1 cellular context compared by ENCODE assay signal in genomic region chr11:111926505-111927391, GRCh38.
TF ChIP-seq lines count a peak whose summit lies in the region.

No MANE protein-coding gene starts in this region.

TF ChIP-seq in HepG2, 621 proteins besides CTCF, POLR2A, EP300 and RAD21 (continued from another document and continues in another):
- TF ChIP-seq IRX3 (CRISPR knock-in tag; IDR thresholded peaks at IDR 0.05; ENCODE audit: borderline replicate concordance, low read depth) (no peak; the same call in 1 of the 2 replicates), ZNF317 (CRISPR knock-in tag; IDR thresholded peaks at IDR 0.05) (no peak), AGO2 (optimal IDR thresholded peaks at IDR 0.05; ENCODE audit: low read depth, low read length) (peak; percentile 71), SRSF9 (IDR thresholded peaks at IDR 0.05; ENCODE audit: borderline replicate concordance, insufficient read depth, low read depth, low read length, poor library complexity, severe bottlenecking) (no peak), MED8 (CRISPR knock-in tag; IDR thresholded peaks at IDR 0.05; ENCODE audit: insufficient replicate concordance) (no peak), ZNF460 (CRISPR knock-in tag; IDR thresholded peaks at IDR 0.05; ENCODE audit: borderline replicate concordance) (no peak), ZNF772 (CRISPR knock-in tag; IDR thresholded peaks at IDR 0.05) (peak; percentile 58; the same call in 1 of the 2 replicates), ZNF407 (CRISPR knock-in tag; IDR thresholded peaks at IDR 0.05; ENCODE audit: not compliant biosample characterization) (no peak), MIER2 (CRISPR knock-in tag; IDR thresholded peaks at IDR 0.05) (no peak), ASH2L (IDR thresholded peaks at IDR 0.05; ENCODE audit: insufficient read length, low read depth, low read length) (peak; percentile 43), SRSF1 (optimal IDR thresholded peaks at IDR 0.05; ENCODE audit: low read depth, low read length) (peak; percentile 60), ZNF451 (CRISPR knock-in tag; IDR thresholded peaks at IDR 0.05) (no peak), AKNA (CRISPR knock-in tag; IDR thresholded peaks at IDR 0.05; ENCODE audit: borderline replicate concordance) (no peak), ZNF18 (CRISPR knock-in tag; IDR thresholded peaks at IDR 0.05; ENCODE audit: insufficient replicate concordance) (no peak), ZNF800 (CRISPR knock-in tag; IDR thresholded peaks at IDR 0.05) (peak; percentile 31; the same call in 1 of the 2 replicates), ZNF556 (CRISPR knock-in tag; IDR thresholded peaks at IDR 0.05; ENCODE audit: borderline replicate concordance) (peak; percentile 85; the same call in 1 of the 2 replicates), E2F5 (CRISPR knock-in tag; conservative IDR thresholded peaks at IDR 0.05) (no peak), SIN3A (IDR thresholded peaks at IDR 0.05; ENCODE audit: borderline replicate concordance, low read depth, low read length) (no peak; the same call in 1 of the 2 replicates), NCOA5 (CRISPR knock-in tag; IDR thresholded peaks at IDR 0.05) (no peak), RCOR2 (CRISPR knock-in tag; IDR thresholded peaks at IDR 0.05) (no peak), CHD4 (IDR thresholded peaks at IDR 0.05; ENCODE audit: borderline replicate concordance, low read length) (no peak), ZNF143 (CRISPR knock-in tag; IDR thresholded peaks at IDR 0.05) (peak; percentile 79), NBN (conservative IDR thresholded peaks at IDR 0.05) (no peak), KAT7 (CRISPR knock-in tag; IDR thresholded peaks at IDR 0.05; ENCODE audit: borderline replicate concordance) (no peak), KLF9 (CRISPR knock-in tag; IDR thresholded peaks at IDR 0.05; ENCODE audit: low read depth) (no peak; the same call in 1 of the 2 replicates), DR1 (CRISPR knock-in tag; IDR thresholded peaks at IDR 0.05) (no peak; the same call in 1 of the 2 replicates), ZNF562 (CRISPR knock-in tag; IDR thresholded peaks at IDR 0.05; ENCODE audit: borderline replicate concordance) (no peak), MLX (CRISPR knock-in tag; IDR thresholded peaks at IDR 0.05) (no peak), ZBTB34 (CRISPR knock-in tag; IDR thresholded peaks at IDR 0.05) (no peak), ZGPAT (CRISPR knock-in tag; IDR thresholded peaks at IDR 0.05) (peak; percentile 87), TOE1 (CRISPR knock-in tag; IDR thresholded peaks at IDR 0.05) (no peak), MAFK (conservative IDR thresholded peaks at IDR 0.05 in 1 of 2, IDR thresholded peaks at IDR 0.05 in 1 of 2; ENCODE audit: low read length in 2 of 2) (no peak), MAFG (CRISPR knock-in tag; IDR thresholded peaks at IDR 0.05) (no peak), IKZF1 (IDR thresholded peaks at IDR 0.05) (no peak), HBP1 (CRISPR knock-in tag; IDR thresholded peaks at IDR 0.05; ENCODE audit: low read depth) (peak; percentile 44; the same call in 1 of the 2 replicates), ZNF230 (CRISPR knock-in tag; IDR thresholded peaks at IDR 0.05) (peak; percentile 51; the same call in 1 of the 2 replicates)
